ENCODE assay signal across 14 cellular contexts in the genomic region with DNA sequence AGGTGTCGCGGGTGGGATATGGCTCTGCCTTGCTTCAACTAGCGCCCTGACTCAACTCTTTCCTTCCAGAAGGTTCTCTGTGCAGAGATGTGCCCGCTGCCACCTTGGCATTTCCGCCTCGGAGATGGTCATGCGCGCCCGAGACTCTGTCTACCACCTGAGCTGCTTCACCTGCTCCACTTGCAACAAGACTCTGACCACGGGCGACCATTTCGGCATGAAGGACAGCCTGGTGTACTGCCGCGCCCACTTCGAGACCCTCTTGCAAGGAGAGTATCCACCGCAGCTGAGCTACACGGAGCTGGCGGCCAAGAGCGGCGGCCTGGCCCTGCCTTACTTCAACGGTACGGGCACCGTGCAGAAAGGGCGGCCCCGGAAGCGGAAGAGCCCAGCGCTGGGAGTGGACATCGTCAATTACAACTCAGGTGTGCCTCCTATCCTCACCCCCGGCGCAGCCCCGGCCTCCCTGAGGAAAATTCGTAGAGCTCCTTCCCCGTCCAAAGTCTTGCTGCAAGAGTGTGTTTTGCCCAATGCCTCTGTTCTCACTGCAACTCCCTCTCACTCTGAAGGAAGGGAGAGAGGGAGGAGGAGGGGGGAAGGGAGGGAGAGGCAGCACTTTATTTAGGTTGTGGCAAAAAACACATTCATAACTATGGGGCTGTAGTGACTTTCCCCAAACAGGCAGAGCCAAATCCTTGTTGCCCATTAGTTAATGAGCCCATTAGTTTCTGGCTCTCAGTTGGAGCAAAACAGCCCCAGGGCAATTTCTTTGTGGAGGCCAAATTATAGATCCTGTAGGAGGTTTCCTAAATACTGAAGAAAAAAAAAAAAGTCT. TPM values are rescaled to one million over a fixed set of nuclear protein-coding genes. Genes with fewer than 3 reads are reported as not detected.
DNase-seq lines count a peak whose midpoint lies in the region; ATAC-seq, FAIRE-seq and TF ChIP-seq lines count a peak whose summit lies in the region.
"Had no signal": no experiment of that assay in that cellular context is flagged by ENCODE, and none has a peak within 500 bp of the region (broad histone marks: within the 10 kb centered on the region; RNA-seq: fewer than 3 reads in every experiment).

No MANE protein-coding gene starts in this region.

- H3K4me3 Mint-ChIP-seq in activated CD4-positive, alpha-beta T cell treated with anti-CD3 and anti-CD28 coated beads for 36 hours, result peak overlapping the region; percentile 11
- peak overlapping the region; percentile 32 for H3K4me3 Mint-ChIP-seq in activated B cell treated with CpG ODN at 0.5 μM for 24 hours

- H3K27me3 Mint-ChIP-seq in activated CD4-positive, alpha-beta T cell treated with anti-CD3 and anti-CD28 coated beads for 36 hours, result peaks cover 75% of the 10 kb centered on the region
- H3K27me3 Mint-ChIP-seq in activated B cell treated with CpG ODN at 0.5 μM for 24 hours, result peaks cover 72% of the 10 kb centered on the region

- H3K4me3 ChIP-seq in iPS-20b (ENCODE audit: low read length), result peak overlapping the region; percentile 66
- peak overlapping the region in 1 of 2 donors; percentile 38 for H3K4me3 ChIP-seq in small intestine (ENCODE audit: low read depth in 1 of 2, low read length in 2 of 2)
- H3K4me3 ChIP-seq: vagina had no signal

- peaks cover 88% of the 10 kb centered on the region for H3K27me3 ChIP-seq in iPS-20b (ENCODE audit: insufficient read depth, low read length)
- H3K27me3 ChIP-seq in small intestine (ENCODE audit: control insufficient read depth in 2 of 2, insufficient read depth in 2 of 2, low read length in 2 of 2), result peaks cover 0 to 51% of the 10 kb centered on the region in 2 donors

- H3K36me3 ChIP-seq in iPS-20b (ENCODE audit: insufficient read depth, low read depth, low read length) (no peaks in the 10 kb centered on the region), small intestine (ENCODE audit: control insufficient read depth in 2 of 2, insufficient read depth in 2 of 2, low read length in 2 of 2) (no peaks in the 10 kb centered on the region)
- H3K36me3 ChIP-seq: vagina had no signal

- WGBS in small intestine, 3 donors, result 8 to 20% (median 12%) methylated on average over 33 of the region's 33 CpGs

- intact Hi-C loops in activated CD4-positive, alpha-beta T cell treated with anti-CD3 and anti-CD28 coated beads for 36 hours (cut with DNase I, micrococcal nuclease), result loop anchor here (5.0 to 10.0 kb wide), 2 partner anchors 433 to 519 kb away; no protein-coding TSS in a partner anchor
- intact Hi-C loops in activated B cell treated with CpG ODN at 0.5 μM for 24 hours (cut with micrococcal nuclease), result loop anchor here (5.0 to 10.0 kb wide), 2 partner anchors 433 to 594 kb away; no protein-coding TSS in a partner anchor

- FAIRE-seq in small intestine (lab: Jason Lieb, UNC), result no peak

- peaks cover 3% of the 10 kb centered on the region; the same call in 1 of the 2 replicates for H3K4me1 ChIP-seq in iPS-20b (ENCODE audit: insufficient read depth, low read length)
- peaks cover 3 to 10% of the 10 kb centered on the region in 2 donors for H3K4me1 ChIP-seq in small intestine (ENCODE audit: control insufficient read depth in 2 of 2, insufficient read depth in 1 of 2, low read depth in 1 of 2, low read length in 1 of 2)

- no peaks in the 10 kb centered on the region for H3K9me3 Mint-ChIP-seq in activated CD4-positive, alpha-beta T cell treated with anti-CD3 and anti-CD28 coated beads for 36 hours (ENCODE audit: low read depth)
- H3K9me3 Mint-ChIP-seq in activated B cell treated with CpG ODN at 0.5 μM for 24 hours, result no peaks in the 10 kb centered on the region

- no peaks in the 10 kb centered on the region for H3K36me3 Mint-ChIP-seq in activated CD4-positive, alpha-beta T cell treated with anti-CD3 and anti-CD28 coated beads for 36 hours (ENCODE audit: low read depth)
- H3K36me3 Mint-ChIP-seq in activated B cell treated with CpG ODN at 0.5 μM for 24 hours (ENCODE audit: low read depth), result no peaks in the 10 kb centered on the region

- H3K9me3 ChIP-seq in iPS-20b (ENCODE audit: insufficient read depth, low read depth, low read length), result no peaks in the 10 kb centered on the region; the same call in 1 of the 2 replicates
- no peaks in the 10 kb centered on the region for H3K9me3 ChIP-seq in small intestine (ENCODE audit: control insufficient read depth, low read depth)
- H3K9me3 ChIP-seq: vagina had no signal

- no peak for TF ChIP-seq CTCF in activated B cell treated with CpG ODN at 0.5 μM for 24 hours (IDR thresholded peaks at IDR 0.05)

- POLR2A ChIA-PET in activated CD4-positive, alpha-beta T cell treated with anti-CD3 and anti-CD28 coated beads for 36 hours (lab: Charles Lee), result interaction anchor here (0.6 kb wide), 1 partner anchor 185 kb away, joined by 6 read pairs; no protein-coding TSS in a partner anchor
- POLR2A ChIA-PET in activated B cell treated with CpG ODN at 0.5 μM for 24 hours (lab: Charles Lee), result interaction anchor here (0.9 kb wide), 1 partner anchor 12 kb away, joined by 3 read pairs; no protein-coding TSS in a partner anchor

- no peak overlapping the region for H3K9ac ChIP-seq in iPS-20b (ENCODE audit: low read depth, low read length)

- H3K27ac Mint-ChIP-seq in activated CD4-positive, alpha-beta T cell treated with anti-CD3 and anti-CD28 coated beads for 36 hours, result no peak overlapping the region
- H3K27ac Mint-ChIP-seq in activated B cell treated with CpG ODN at 0.5 μM for 24 hours, result no peak overlapping the region

- H3K4me1 Mint-ChIP-seq in activated CD4-positive, alpha-beta T cell treated with anti-CD3 and anti-CD28 coated beads for 36 hours, result peaks cover 44% of the 10 kb centered on the region
- H3K4me1 Mint-ChIP-seq in activated B cell treated with CpG ODN at 0.5 μM for 24 hours, result peaks cover 45% of the 10 kb centered on the region

- CTCF ChIA-PET in activated CD4-positive, alpha-beta T cell treated with anti-CD3 and anti-CD28 coated beads for 36 hours (lab: Charles Lee), result interaction anchor here (0.6 to 1.8 kb wide), 6 partner anchors 9 to 396 kb away, joined by 3 to 5 read pairs (median 4); partner anchors contain the start of gene C1orf53
- CTCF ChIA-PET in activated B cell treated with CpG ODN at 0.5 μM for 24 hours (lab: Charles Lee), result interaction anchor here (0.9 kb wide), 1 partner anchor 304 kb away, joined by 3 read pairs; no protein-coding TSS in a partner anchor

- ATAC-seq in activated CD4-positive, alpha-beta T cell treated with anti-CD3 and anti-CD28 coated beads for 36 hours, result no peak
- no peak for ATAC-seq in activated B cell treated with CpG ODN at 0.5 μM for 24 hours (ENCODE audit: low read depth)

- DNase-seq in activated CD4-positive, alpha-beta T cell treated with anti-CD3 and anti-CD28 coated beads for 36 hours, result no peak
- no peak for DNase-seq in activated CD4-positive, alpha-beta T cell treated with anti-CD3 and anti-CD28 coated beads for 48 hours
- no peak for DNase-seq in activated B cell treated with CpG ODN at 0.5 μM for 24 hours
- peak; percentile 53 for DNase-seq in small intestine
- DNase-seq in GM03348 (ENCODE audit: low spot score), result no peak
- DNase-seq in NCI-H2196 treated with DMSO at 0.1 percent for 48 hours (lab: John Stamatoyannopoulos, UW; ENCODE audit: unreplicated experiment), result no peak
- no peak for DNase-seq in middle frontal gyrus (ENCODE audit: extremely low spot score, low spot score)
- DNase-seq: anterior cingulate cortex, DND-41, hippocampal formation, NCI-H187 had no signal

- H3K27ac ChIP-seq in iPS-20b (ENCODE audit: low read length) (no peak overlapping the region), small intestine (ENCODE audit: low read depth in 1 of 2, low read length in 1 of 2) (no peak overlapping the region)
- H3K27ac ChIP-seq: vagina had no signal

RNA-seq across cellular contexts. Expression of gene LHX9, which starts 4.3 kb away (rescaled TPM):
- total RNA-seq in activated CD4-positive, alpha-beta T cell treated with anti-CD3 and anti-CD28 coated beads for 36 hours, result not detected
- total RNA-seq in activated B cell treated with CpG ODN at 0.5 μM for 24 hours, result not detected in 2 replicates
- polyA plus RNA-seq in small intestine, result under 1 TPM in 1 of 3 donors, not detected in 2; 0.09 TPM
- total RNA-seq: vagina had no signal

RNA-seq across cellular contexts. Expression of gene C1orf53, which starts 19.0 kb away (rescaled TPM):
- under 1 TPM in 1 of 2 experiments, not detected in 1; 0.66 TPM for total RNA-seq in activated CD4-positive, alpha-beta T cell treated with anti-CD3 and anti-CD28 coated beads for 36 hours
- 0.81 and 1.2 TPM in 2 replicates for total RNA-seq in activated B cell treated with CpG ODN at 0.5 μM for 24 hours
- 10 to 100 TPM in 1 of 3 donors, 1 to 10 TPM in 2; 8.6 to 16.8 (median 8.6) TPM for polyA plus RNA-seq in small intestine
- total RNA-seq: skeletal muscle tissue had no signal
